1 cellular context compared by ENCODE assay signal in genomic region chr13:29508130-29508873, GRCh38.
TF ChIP-seq lines count a peak whose summit lies in the region.

No MANE protein-coding gene starts in this region.

TF ChIP-seq in HepG2, 621 proteins besides CTCF, POLR2A, EP300 and RAD21 (continued from another document and continues in another):
- TF ChIP-seq ZNF691 (CRISPR knock-in tag; IDR thresholded peaks at IDR 0.05; ENCODE audit: borderline replicate concordance, low read depth) (peak; percentile 52; the same call in 1 of the 2 replicates), NFKB2 (CRISPR knock-in tag; IDR thresholded peaks at IDR 0.05; ENCODE audit: borderline replicate concordance) (no peak), GFI1 (CRISPR knock-in tag; IDR thresholded peaks at IDR 0.05; ENCODE audit: borderline replicate concordance) (peak; percentile 93), NONO (IDR thresholded peaks at IDR 0.05) (no peak), NONO (CRISPR knock-in tag; conservative IDR thresholded peaks at IDR 0.05) (0 out of 2 replicates have a peak, but pooled peaks have one; percentile 43), MYNN (CRISPR knock-in tag; IDR thresholded peaks at IDR 0.05; ENCODE audit: low read depth) (no peak), NAIF1 (CRISPR knock-in tag; IDR thresholded peaks at IDR 0.05; ENCODE audit: borderline replicate concordance) (no peak), SETDB1 (CRISPR knock-in tag; IDR thresholded peaks at IDR 0.05; ENCODE audit: borderline replicate concordance) (no peak), TCF7 (IDR thresholded peaks at IDR 0.05; ENCODE audit: low read depth) (no peak), PAF1 (CRISPR knock-in tag; IDR thresholded peaks at IDR 0.05) (no peak), ZNF232 (CRISPR knock-in tag; IDR thresholded peaks at IDR 0.05; ENCODE audit: borderline replicate concordance) (no peak), ZNF276 (CRISPR knock-in tag; IDR thresholded peaks at IDR 0.05; ENCODE audit: low read depth) (no peak), ARNT2 (CRISPR knock-in tag; IDR thresholded peaks at IDR 0.05; ENCODE audit: low read depth) (no peak), ZSCAN20 (CRISPR knock-in tag; IDR thresholded peaks at IDR 0.05; ENCODE audit: borderline replicate concordance) (no peak), IKZF1 (IDR thresholded peaks at IDR 0.05) (no peak), ZNF12 (CRISPR knock-in tag; IDR thresholded peaks at IDR 0.05) (no peak), ZNF572 (CRISPR knock-in tag; IDR thresholded peaks at IDR 0.05) (no peak), BORCS8-MEF2B (CRISPR knock-in tag; IDR thresholded peaks at IDR 0.05) (no peak), SALL1 (CRISPR knock-in tag; IDR thresholded peaks at IDR 0.05) (peak; percentile 12; the same call in 1 of the 2 replicates), SOX13 (IDR thresholded peaks at IDR 0.05) (no peak), SOX13 (CRISPR knock-in tag; conservative IDR thresholded peaks at IDR 0.05 in 1 of 2, IDR thresholded peaks at IDR 0.05 in 1 of 2) (no peak), ZNF83 (CRISPR knock-in tag; IDR thresholded peaks at IDR 0.05; ENCODE audit: borderline replicate concordance) (no peak), HDAC1 (CRISPR knock-in tag; IDR thresholded peaks at IDR 0.05) (no peak), TSC22D2 (CRISPR knock-in tag; IDR thresholded peaks at IDR 0.05; ENCODE audit: borderline replicate concordance) (no peak), BATF2 (CRISPR knock-in tag; IDR thresholded peaks at IDR 0.05) (no peak), DNMT3B (CRISPR knock-in tag; conservative IDR thresholded peaks at IDR 0.05) (no peak), ZNF207 (IDR thresholded peaks at IDR 0.05; ENCODE audit: borderline replicate concordance) (no peak), ELF3 (CRISPR knock-in tag; IDR thresholded peaks at IDR 0.05) (no peak), TBL1XR1 (IDR thresholded peaks at IDR 0.05; ENCODE audit: borderline replicate concordance, low read length, partially characterized antibody) (no peak), NR1H2 (CRISPR knock-in tag; IDR thresholded peaks at IDR 0.05; ENCODE audit: borderline replicate concordance, low read depth) (no peak), HMGA1 (CRISPR knock-in tag; conservative IDR thresholded peaks at IDR 0.05) (no peak), ZNF629 (CRISPR knock-in tag; conservative IDR thresholded peaks at IDR 0.05) (no peak), MTF1 (CRISPR knock-in tag; IDR thresholded peaks at IDR 0.05) (no peak), ZNF274 (CRISPR knock-in tag; IDR thresholded peaks at IDR 0.05) (no peak), STAG1 (CRISPR knock-in tag; IDR thresholded peaks at IDR 0.05) (peak; percentile 93), YY1 (IDR thresholded peaks at IDR 0.05; ENCODE audit: insufficient read depth, insufficient replicate concordance, low read depth, low read length) (no peak), ZNF335 (CRISPR knock-in tag; IDR thresholded peaks at IDR 0.05) (no peak), ZNF891 (CRISPR knock-in tag; IDR thresholded peaks at IDR 0.05) (peak; percentile 77; the same call in 1 of the 2 replicates), ZNF552 (CRISPR knock-in tag; IDR thresholded peaks at IDR 0.05; ENCODE audit: borderline replicate concordance) (no peak), NFE2 (CRISPR knock-in tag; IDR thresholded peaks at IDR 0.05) (no peak)
- TF ChIP-seq, protein P1, sequence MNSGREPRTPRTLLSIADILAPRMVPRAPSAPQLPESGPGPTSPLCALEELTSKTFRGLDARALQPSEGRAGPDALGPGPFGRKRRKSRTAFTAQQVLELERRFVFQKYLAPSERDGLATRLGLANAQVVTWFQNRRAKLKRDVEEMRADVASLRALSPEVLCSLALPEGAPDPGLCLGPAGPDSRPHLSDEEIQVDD (CRISPR knock-in tag; IDR thresholded peaks at IDR 0.05; ENCODE audit: borderline replicate concordance) = no peak
- TF ChIP-seq, protein P2, sequence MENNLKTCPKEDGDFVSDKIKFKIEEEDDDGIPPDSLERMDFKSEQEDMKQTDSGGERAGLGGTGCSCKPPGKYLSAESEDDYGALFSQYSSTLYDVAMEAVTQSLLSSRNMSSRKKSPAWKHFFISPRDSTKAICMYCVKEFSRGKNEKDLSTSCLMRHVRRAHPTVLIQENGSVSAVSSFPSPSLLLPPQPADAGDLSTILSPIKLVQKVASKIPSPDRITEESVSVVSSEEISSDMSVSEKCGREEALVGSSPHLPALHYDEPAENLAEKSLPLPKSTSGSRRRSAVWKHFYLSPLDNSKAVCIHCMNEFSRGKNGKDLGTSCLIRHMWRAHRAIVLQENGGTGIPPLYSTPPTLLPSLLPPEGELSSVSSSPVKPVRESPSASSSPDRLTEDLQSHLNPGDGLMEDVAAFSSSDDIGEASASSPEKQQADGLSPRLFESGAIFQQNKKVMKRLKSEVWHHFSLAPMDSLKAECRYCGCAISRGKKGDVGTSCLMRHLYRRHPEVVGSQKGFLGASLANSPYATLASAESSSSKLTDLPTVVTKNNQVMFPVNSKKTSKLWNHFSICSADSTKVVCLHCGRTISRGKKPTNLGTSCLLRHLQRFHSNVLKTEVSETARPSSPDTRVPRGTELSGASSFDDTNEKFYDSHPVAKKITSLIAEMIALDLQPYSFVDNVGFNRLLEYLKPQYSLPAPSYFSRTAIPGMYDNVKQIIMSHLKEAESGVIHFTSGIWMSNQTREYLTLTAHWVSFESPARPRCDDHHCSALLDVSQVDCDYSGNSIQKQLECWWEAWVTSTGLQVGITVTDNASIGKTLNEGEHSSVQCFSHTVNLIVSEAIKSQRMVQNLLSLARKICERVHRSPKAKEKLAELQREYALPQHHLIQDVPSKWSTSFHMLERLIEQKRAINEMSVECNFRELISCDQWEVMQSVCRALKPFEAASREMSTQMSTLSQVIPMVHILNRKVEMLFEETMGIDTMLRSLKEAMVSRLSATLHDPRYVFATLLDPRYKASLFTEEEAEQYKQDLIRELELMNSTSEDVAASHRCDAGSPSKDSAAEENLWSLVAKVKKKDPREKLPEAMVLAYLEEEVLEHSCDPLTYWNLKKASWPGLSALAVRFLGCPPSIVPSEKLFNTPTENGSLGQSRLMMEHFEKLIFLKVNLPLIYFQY (CRISPR knock-in tag; IDR thresholded peaks at IDR 0.05; ENCODE audit: borderline replicate concordance) = no peak
- TF ChIP-seq, protein P3, sequence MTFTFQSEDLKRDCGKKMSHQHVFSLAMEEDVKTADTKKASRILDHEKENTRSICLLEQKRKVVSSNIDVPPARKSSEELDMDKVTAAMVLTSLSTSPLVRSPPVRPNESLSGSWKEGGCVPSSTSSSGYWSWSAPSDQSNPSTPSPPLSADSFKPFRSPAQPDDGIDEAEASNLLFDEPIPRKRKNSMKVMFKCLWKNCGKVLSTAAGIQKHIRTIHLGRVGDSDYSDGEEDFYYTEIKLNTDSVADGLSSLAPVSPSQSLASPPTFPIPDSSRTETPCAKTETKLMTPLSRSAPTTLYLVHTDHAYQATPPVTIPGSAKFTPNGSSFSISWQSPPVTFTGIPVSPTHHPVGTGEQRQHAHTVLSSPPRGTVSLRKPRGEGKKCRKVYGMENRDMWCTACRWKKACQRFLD (CRISPR knock-in tag; IDR thresholded peaks at IDR 0.05; ENCODE audit: borderline replicate concordance) = no peak
- TF ChIP-seq, protein P4, sequence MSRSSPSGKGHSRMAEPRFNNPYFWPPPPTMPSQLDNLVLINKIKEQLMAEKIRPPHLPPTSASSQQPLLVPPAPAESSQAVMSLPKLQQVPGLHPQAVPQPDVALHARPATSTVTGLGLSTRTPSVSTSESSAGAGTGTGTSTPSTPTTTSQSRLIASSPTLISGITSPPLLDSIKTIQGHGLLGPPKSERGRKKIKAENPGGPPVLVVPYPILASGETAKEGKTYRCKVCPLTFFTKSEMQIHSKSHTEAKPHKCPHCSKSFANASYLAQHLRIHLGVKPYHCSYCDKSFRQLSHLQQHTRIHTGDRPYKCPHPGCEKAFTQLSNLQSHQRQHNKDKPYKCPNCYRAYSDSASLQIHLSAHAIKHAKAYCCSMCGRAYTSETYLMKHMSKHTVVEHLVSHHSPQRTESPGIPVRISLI (CRISPR knock-in tag; IDR thresholded peaks at IDR 0.05; ENCODE audit: borderline replicate concordance) = no peak
- TF ChIP-seq, protein P5, sequence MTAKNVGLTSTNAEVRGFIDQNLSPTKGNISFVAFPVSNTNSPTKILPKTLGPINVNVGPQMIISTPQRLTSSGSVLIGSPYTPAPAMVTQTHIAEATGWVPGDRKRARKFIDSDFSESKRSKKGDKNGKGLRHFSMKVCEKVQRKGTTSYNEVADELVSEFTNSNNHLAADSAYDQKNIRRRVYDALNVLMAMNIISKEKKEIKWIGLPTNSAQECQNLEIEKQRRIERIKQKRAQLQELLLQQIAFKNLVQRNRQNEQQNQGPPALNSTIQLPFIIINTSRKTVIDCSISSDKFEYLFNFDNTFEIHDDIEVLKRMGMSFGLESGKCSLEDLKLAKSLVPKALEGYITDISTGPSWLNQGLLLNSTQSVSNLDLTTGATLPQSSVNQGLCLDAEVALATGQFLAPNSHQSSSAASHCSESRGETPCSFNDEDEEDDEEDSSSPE (CRISPR knock-in tag; IDR thresholded peaks at IDR 0.05) = no peak
- TF ChIP-seq, protein P6, sequence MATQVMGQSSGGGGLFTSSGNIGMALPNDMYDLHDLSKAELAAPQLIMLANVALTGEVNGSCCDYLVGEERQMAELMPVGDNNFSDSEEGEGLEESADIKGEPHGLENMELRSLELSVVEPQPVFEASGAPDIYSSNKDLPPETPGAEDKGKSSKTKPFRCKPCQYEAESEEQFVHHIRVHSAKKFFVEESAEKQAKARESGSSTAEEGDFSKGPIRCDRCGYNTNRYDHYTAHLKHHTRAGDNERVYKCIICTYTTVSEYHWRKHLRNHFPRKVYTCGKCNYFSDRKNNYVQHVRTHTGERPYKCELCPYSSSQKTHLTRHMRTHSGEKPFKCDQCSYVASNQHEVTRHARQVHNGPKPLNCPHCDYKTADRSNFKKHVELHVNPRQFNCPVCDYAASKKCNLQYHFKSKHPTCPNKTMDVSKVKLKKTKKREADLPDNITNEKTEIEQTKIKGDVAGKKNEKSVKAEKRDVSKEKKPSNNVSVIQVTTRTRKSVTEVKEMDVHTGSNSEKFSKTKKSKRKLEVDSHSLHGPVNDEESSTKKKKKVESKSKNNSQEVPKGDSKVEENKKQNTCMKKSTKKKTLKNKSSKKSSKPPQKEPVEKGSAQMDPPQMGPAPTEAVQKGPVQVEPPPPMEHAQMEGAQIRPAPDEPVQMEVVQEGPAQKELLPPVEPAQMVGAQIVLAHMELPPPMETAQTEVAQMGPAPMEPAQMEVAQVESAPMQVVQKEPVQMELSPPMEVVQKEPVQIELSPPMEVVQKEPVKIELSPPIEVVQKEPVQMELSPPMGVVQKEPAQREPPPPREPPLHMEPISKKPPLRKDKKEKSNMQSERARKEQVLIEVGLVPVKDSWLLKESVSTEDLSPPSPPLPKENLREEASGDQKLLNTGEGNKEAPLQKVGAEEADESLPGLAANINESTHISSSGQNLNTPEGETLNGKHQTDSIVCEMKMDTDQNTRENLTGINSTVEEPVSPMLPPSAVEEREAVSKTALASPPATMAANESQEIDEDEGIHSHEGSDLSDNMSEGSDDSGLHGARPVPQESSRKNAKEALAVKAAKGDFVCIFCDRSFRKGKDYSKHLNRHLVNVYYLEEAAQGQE (IDR thresholded peaks at IDR 0.05; ENCODE audit: borderline replicate concordance in 1 of 2, low read depth in 1 of 2, low read length in 2 of 2) = no peak
- TF ChIP-seq, protein P7, sequence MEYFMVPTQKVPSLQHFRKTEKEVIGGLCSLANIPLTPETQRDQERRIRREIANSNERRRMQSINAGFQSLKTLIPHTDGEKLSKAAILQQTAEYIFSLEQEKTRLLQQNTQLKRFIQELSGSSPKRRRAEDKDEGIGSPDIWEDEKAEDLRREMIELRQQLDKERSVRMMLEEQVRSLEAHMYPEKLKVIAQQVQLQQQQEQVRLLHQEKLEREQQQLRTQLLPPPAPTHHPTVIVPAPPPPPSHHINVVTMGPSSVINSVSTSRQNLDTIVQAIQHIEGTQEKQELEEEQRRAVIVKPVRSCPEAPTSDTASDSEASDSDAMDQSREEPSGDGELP (IDR thresholded peaks at IDR 0.05; ENCODE audit: borderline replicate concordance, low read depth) = peak; percentile 80; the same call in 1 of the 2 replicates
